13 cellular contexts compared by ENCODE assay signal in the genomic region with DNA sequence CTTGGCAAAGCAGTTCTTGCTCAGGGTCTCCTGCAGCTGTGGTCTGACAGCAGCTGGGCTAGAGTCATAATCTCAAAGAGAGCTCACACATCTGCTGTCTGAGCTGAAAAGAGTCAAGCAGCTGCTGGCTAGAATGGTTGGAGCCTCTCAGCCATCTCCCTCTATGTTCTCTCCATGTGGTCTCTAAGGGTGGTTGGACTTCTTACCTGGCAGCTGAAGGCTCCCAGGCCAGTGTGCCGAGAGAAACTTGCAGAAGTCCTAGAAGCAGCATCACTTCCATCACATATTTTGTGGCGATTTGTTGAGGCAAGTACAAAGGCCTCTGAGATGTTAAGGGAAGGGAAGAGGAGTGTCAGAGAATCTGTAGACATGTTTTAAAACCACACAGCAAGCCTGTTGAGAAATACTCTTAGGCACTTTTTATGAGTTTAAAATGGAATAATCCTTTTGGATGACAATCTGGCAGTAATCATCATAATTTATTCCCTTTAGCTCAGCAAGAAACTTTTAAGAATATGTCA.
DNase-seq lines count a peak whose midpoint lies in the region; ATAC-seq, FAIRE-seq and TF ChIP-seq lines count a peak whose summit lies in the region.
"Had no signal": no experiment of that assay in that cellular context is flagged by ENCODE, and none has a peak within 500 bp of the region (broad histone marks: within the 10 kb centered on the region; RNA-seq: fewer than 3 reads in every experiment).

No MANE protein-coding gene starts in this region.

- no peaks in the 10 kb centered on the region for H3K27me3 ChIP-seq in layer of hippocampus (ENCODE audit: control insufficient read depth, insufficient read depth, low read length)
- H3K27me3 ChIP-seq in pancreas = no peaks in the 10 kb centered on the region
- H3K27me3 ChIP-seq: BLaER1 treated with 17β-estradiol and CSF1 and Interleukin-3, amounts not matched to agents 10 nM and 100 nM had no signal

- CTCF ChIA-PET in HEK293 (lab: Yijun Ruan, JAX) = interaction anchor here (1.3 kb wide), 1 partner anchor 13 kb away, joined by 4 read pairs; no protein-coding TSS in a partner anchor

- no peaks in the 10 kb centered on the region for H3K9me3 ChIP-seq in HEK293 (ENCODE audit: control insufficient read depth, insufficient read depth, low read depth, low read length)
- H3K9me3 ChIP-seq in pancreas = no peaks in the 10 kb centered on the region
- H3K9me3 ChIP-seq: BLaER1 treated with 17β-estradiol and CSF1 and Interleukin-3, amounts not matched to agents 10 nM and 100 nM had no signal

- POLR2A ChIA-PET in HEK293 (lab: Yijun Ruan, JAX) = no interaction called here

- H3K4me3 ChIP-seq in AG09309 (ENCODE audit: control insufficient read depth, low read depth, low read length) (no peak overlapping the region), HEK293 (ENCODE audit: low read depth, low read length) (no peak overlapping the region), astrocyte of the spinal cord (ENCODE audit: low read depth, low read length) (no peak overlapping the region), pancreas (no peak overlapping the region)
- H3K4me3 ChIP-seq: BLaER1 treated with 17β-estradiol and CSF1 and Interleukin-3, amounts not matched to agents 10 nM and 100 nM had no signal

- no peak for TF ChIP-seq CTCF in AG09309 (IDR thresholded peaks at IDR 0.05; ENCODE audit: control insufficient read depth, insufficient read depth, low read depth, low read length, missing control alignments)
- no peak for TF ChIP-seq CTCF in HEK293 (tag by site-specific recombination; IDR thresholded peaks at IDR 0.05)
- no peak for TF ChIP-seq CTCF in astrocyte of the spinal cord (IDR thresholded peaks at IDR 0.05; ENCODE audit: low read depth, low read length)
- TF ChIP-seq CTCF in pancreas (IDR thresholded peaks at IDR 0.05) = no peak

- no peak overlapping the region for H3K27ac ChIP-seq in HEK293 (ENCODE audit: extremely low read depth, low read depth, low read length)
- H3K27ac ChIP-seq in layer of hippocampus (ENCODE audit: low read depth, low read length) = peak overlapping the region; percentile 47
- no peak overlapping the region for H3K27ac ChIP-seq in pancreas
- H3K27ac ChIP-seq: BLaER1 treated with 17β-estradiol and CSF1 and Interleukin-3, amounts not matched to agents 10 nM and 100 nM; parathyroid adenoma had no signal

- H3K36me3 ChIP-seq in HEK293 (ENCODE audit: control insufficient read depth in 2 of 2, insufficient read depth in 1 of 2, low read length in 2 of 2) (no peaks in the 10 kb centered on the region; a peak in 1 of 3 replicates), pancreas (no peaks in the 10 kb centered on the region)

- no peak for ATAC-seq in GM21360 (IDR thresholded peaks at IDR 0.05; ENCODE audit: unreplicated experiment)
- ATAC-seq in left colon = no peak
- no peak for ATAC-seq in pancreas
- no peak for ATAC-seq in GM18519 (IDR thresholded peaks at IDR 0.05; ENCODE audit: low FRiP score, unreplicated experiment)

- in situ Hi-C loops in astrocyte of the spinal cord (cut with HindIII; ENCODE audit: low sequenced_read_pairs) = no loop called here

- DNase-seq in AG09309 (ENCODE audit: low read depth) (peak; percentile 61), astrocyte of the spinal cord (ENCODE audit: low read depth, low spot score) (peak; percentile 14), left colon (no peak), pancreas (no peak)
- DNase-seq: foreskin melanocyte, left cardiac atrium had no signal

- 84 to 88% methylated on average over 2 of the region's 2 CpGs for WGBS in pancreas, 2 donors

- no peaks in the 10 kb centered on the region for H3K4me1 ChIP-seq in HEK293 (ENCODE audit: control insufficient read depth, insufficient read depth, low read length)
- H3K4me1 ChIP-seq in pancreas = no peaks in the 10 kb centered on the region
- H3K4me1 ChIP-seq: BLaER1 treated with 17β-estradiol and CSF1 and Interleukin-3, amounts not matched to agents 10 nM and 100 nM had no signal

- intact Hi-C loops in left colon (cut with DNase I, micrococcal nuclease) = no loop called here
- intact Hi-C loops in pancreas (cut with DNase I) = loop anchor here in 1 of 3 donors (10.0 kb wide), 1 partner anchor 400 kb away; no protein-coding TSS in a partner anchor

- FAIRE-seq in pancreas (lab: Jason Lieb, UNC) = no peak
- FAIRE-seq: H1 had no signal

TF ChIP-seq in HEK293, 187 proteins besides CTCF, POLR2A, EP300 and RAD21 (continues in another document):
- no peak for TF ChIP-seq ZFHX2 (tag by site-specific recombination; conservative IDR thresholded peaks at IDR 0.05)
- no peak for TF ChIP-seq ZNF394 (tag by site-specific recombination; IDR thresholded peaks at IDR 0.05; ENCODE audit: borderline replicate concordance)
- TF ChIP-seq, protein P1, sequence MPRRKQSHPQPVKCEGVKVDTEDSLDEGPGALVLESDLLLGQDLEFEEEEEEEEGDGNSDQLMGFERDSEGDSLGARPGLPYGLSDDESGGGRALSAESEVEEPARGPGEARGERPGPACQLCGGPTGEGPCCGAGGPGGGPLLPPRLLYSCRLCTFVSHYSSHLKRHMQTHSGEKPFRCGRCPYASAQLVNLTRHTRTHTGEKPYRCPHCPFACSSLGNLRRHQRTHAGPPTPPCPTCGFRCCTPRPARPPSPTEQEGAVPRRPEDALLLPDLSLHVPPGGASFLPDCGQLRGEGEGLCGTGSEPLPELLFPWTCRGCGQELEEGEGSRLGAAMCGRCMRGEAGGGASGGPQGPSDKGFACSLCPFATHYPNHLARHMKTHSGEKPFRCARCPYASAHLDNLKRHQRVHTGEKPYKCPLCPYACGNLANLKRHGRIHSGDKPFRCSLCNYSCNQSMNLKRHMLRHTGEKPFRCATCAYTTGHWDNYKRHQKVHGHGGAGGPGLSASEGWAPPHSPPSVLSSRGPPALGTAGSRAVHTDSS (tag by site-specific recombination; IDR thresholded peaks at IDR 0.05) = no peak
- TF ChIP-seq ZBTB1 (tag by site-specific recombination; IDR thresholded peaks at IDR 0.05) = no peak
- TF ChIP-seq ZNF768 (tag by site-specific recombination; IDR thresholded peaks at IDR 0.05) = no peak
- TF ChIP-seq ZNF558 (tag by site-specific recombination; IDR thresholded peaks at IDR 0.05) = no peak
- TF ChIP-seq PRDM10 (tag by site-specific recombination; IDR thresholded peaks at IDR 0.05) = peak; percentile 76
- TF ChIP-seq ZNF624 (tag by site-specific recombination; IDR thresholded peaks at IDR 0.05) = no peak
- TF ChIP-seq, protein P2, sequence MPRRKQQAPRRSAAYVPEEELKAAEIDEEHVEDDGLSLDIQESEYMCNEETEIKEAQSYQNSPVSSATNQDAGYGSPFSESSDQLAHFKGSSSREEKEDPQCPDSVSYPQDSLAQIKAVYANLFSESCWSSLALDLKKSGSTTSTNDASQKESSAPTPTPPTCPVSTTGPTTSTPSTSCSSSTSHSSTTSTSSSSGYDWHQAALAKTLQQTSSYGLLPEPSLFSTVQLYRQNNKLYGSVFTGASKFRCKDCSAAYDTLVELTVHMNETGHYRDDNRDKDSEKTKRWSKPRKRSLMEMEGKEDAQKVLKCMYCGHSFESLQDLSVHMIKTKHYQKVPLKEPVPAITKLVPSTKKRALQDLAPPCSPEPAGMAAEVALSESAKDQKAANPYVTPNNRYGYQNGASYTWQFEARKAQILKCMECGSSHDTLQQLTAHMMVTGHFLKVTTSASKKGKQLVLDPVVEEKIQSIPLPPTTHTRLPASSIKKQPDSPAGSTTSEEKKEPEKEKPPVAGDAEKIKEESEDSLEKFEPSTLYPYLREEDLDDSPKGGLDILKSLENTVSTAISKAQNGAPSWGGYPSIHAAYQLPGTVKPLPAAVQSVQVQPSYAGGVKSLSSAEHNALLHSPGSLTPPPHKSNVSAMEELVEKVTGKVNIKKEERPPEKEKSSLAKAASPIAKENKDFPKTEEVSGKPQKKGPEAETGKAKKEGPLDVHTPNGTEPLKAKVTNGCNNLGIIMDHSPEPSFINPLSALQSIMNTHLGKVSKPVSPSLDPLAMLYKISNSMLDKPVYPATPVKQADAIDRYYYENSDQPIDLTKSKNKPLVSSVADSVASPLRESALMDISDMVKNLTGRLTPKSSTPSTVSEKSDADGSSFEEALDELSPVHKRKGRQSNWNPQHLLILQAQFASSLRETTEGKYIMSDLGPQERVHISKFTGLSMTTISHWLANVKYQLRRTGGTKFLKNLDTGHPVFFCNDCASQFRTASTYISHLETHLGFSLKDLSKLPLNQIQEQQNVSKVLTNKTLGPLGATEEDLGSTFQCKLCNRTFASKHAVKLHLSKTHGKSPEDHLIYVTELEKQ (tag by site-specific recombination; IDR thresholded peaks at IDR 0.05; ENCODE audit: borderline replicate concordance) = no peak
- TF ChIP-seq ZNF843 (tag by site-specific recombination; IDR thresholded peaks at IDR 0.05) = no peak
- no peak for TF ChIP-seq ZNF37A (tag by site-specific recombination; IDR thresholded peaks at IDR 0.05)

Comparison
In these comparisons a context has a peak if more than half of its experiments do, and no peak if none do; other contexts are left out.
1. DNase-seq: peak in AG09309 (single experiment) and astrocyte of the spinal cord (single experiment); none in left colon (0 of 2) and pancreas (0 of 6).